In the genomic region with DNA sequence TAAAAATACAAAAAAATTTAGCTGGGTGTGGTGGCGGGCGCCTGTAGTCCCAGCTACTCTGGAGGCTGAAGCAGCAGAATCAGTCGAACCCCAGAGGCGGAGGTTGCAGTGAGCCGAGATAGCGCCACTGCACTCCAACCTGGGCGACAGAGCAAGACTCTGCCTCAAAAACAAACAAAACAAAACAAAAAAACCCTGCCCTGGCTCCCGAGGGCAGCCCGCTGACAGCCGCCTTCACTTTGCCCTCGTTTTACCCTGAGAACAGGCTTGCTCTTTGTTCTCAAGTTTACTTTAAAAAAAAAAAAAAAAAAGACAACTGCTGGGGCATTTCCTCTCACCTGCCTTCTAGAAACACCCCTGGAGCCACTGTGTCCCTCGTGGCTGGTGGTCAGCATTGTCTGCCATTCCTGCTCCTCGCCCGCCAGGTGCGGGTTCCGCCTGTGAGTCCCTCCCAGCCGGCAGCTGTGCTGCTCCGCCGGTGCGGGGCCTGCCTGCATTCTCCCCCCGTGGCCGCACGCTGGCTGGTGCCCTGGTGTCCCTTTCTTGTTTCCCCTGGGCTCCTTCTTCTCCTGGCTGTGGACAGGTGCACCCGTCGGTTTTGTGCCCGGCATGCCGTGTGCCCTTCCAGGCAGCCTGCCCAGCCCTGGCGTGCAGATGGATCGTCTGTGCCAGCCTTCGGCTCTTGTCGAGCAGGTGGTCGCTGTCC, we compare ENCODE assay signal across 1 cellular context.
TF ChIP-seq lines count a peak whose summit lies in the region.

No MANE protein-coding gene starts in this region.

TF ChIP-seq in GM23338, 12 proteins besides CTCF, POLR2A, EP300 and RAD21 (continued from another document):
- no peak for TF ChIP-seq ZNF462 (CRISPR knock-in tag; IDR thresholded peaks at IDR 0.05)
- TF ChIP-seq JUNB (IDR thresholded peaks at IDR 0.05; ENCODE audit: unreplicated experiment), result no peak
